In genomic region chr13:94548382-94549240, GRCh38 we compare ENCODE assay signal across 8 cellular contexts. TPM values are rescaled to one million over a fixed set of nuclear protein-coding genes. Genes with fewer than 3 reads are reported as not detected.
DNase-seq lines count a peak whose midpoint lies in the region; ATAC-seq and TF ChIP-seq lines count a peak whose summit lies in the region.

No MANE protein-coding gene starts in this region.

- DNase-seq in DMS153 treated with DMSO at 0.1 percent for 48 hours (lab: John Stamatoyannopoulos, UW; ENCODE audit: unreplicated experiment) (peak; percentile 71), PC-3 (peak; percentile 46), ascending aorta (ENCODE audit: low spot score in 2 of 2) (peak in 1 of 2 donors; percentile 10), iPS DF 19.7 (ENCODE audit: low read depth, low spot score) (peak; percentile 12), sigmoid colon (peak; percentile 78), GM19238 (ENCODE audit: insufficient read length, low spot score) (no peak)

- H3K4me1 ChIP-seq in PC-3 (ENCODE audit: insufficient read depth, low read length), result peaks cover 8% of the 10 kb centered on the region
- H3K4me1 ChIP-seq in ascending aorta, result peaks cover 2 to 5% of the 10 kb centered on the region in 2 donors
- peaks cover 0 to 18% (median 11%) of the 10 kb centered on the region in 4 donors for H3K4me1 ChIP-seq in sigmoid colon

- peak overlapping the region; percentile 85 for H3K4me3 ChIP-seq in PC-3 (ENCODE audit: low read length)
- peak overlapping the region; percentile 72 to 84 for H3K4me3 ChIP-seq in ascending aorta
- H3K4me3 ChIP-seq in sigmoid colon, result peak overlapping the region; percentile 67 to 71 (median 68)

- POLR2A ChIA-PET in PC-3 (lab: Charles Lee; ENCODE audit: unreplicated experiment), result interaction anchor here (0.7 kb wide), 1 partner anchor 54 kb away, joined by 4 read pairs; no protein-coding TSS in a partner anchor

- no peak for TF ChIP-seq POLR2A in sigmoid colon (IDR thresholded peaks at IDR 0.05)

- CTCF ChIA-PET in PC-3 (lab: Charles Lee), result no interaction called here

- 9 to 10% methylated on average over 25 of the region's 25 CpGs for WGBS in sigmoid colon, 2 donors

- peak overlapping the region; percentile 100 for H3K4me2 ChIP-seq in PC-3 (ENCODE audit: low read length)

- intact Hi-C loops in PC-3 (cut with micrococcal nuclease) (loop anchor here (2.0 to 5.0 kb wide), 3 partner anchors 52 to 164 kb away; partner anchors contain the start of genes GPR180 and SOX21), ascending aorta (cut with DNase I) (loop anchor here (1.0 to 10.0 kb wide), 2 partner anchors 48 to 1324 kb away; partner anchors contain the start of genes GPC6 and TGDS), sigmoid colon (cut with DNase I) (loop anchor here (2.0 kb wide), 1 partner anchor 52 kb away; the partner anchor contains the start of gene GPR180)

- ATAC-seq in GM19395 (IDR thresholded peaks at IDR 0.05; ENCODE audit: unreplicated experiment) (peak; percentile 68), HG03439 (IDR thresholded peaks at IDR 0.05; ENCODE audit: unreplicated experiment) (peak; percentile 73), PC-3 (peak; percentile 54)

- TF ChIP-seq CTCF in PC-3 (conservative IDR thresholded peaks at IDR 0.05; ENCODE audit: low read depth, low read length), result peak; percentile 38; the same call in 1 of the 2 replicates
- no peak for TF ChIP-seq CTCF in ascending aorta (IDR thresholded peaks at IDR 0.05)
- TF ChIP-seq CTCF in sigmoid colon (IDR thresholded peaks at IDR 0.05), result no peak

- BruUV-seq in PC-3 (replicated peaks; lab: Mats Ljungman, UMichigan), result no TSS peak

- H3K36me3 ChIP-seq in PC-3 (ENCODE audit: low read depth, low read length) (no peaks in the 10 kb centered on the region), ascending aorta (no peaks in the 10 kb centered on the region), sigmoid colon (no peaks in the 10 kb centered on the region)

- peak overlapping the region; percentile 97 for H2AFZ ChIP-seq in PC-3 (ENCODE audit: low read length)

- peak overlapping the region; percentile 58 for H3K27ac ChIP-seq in PC-3 (ENCODE audit: low read length)
- H3K27ac ChIP-seq in ascending aorta, result peak overlapping the region; percentile 96 to 99
- peak overlapping the region; percentile 92 to 97 (median 94) for H3K27ac ChIP-seq in sigmoid colon

- no peaks in the 10 kb centered on the region for H3F3A ChIP-seq in PC-3 (ENCODE audit: low read length, unreplicated experiment)

- H4K20me1 ChIP-seq in PC-3 (ENCODE audit: low read length), result no peaks in the 10 kb centered on the region

- H3K27me3 ChIP-seq in PC-3 (ENCODE audit: low read length), result no peaks in the 10 kb centered on the region
- H3K27me3 ChIP-seq in ascending aorta, result no peaks in the 10 kb centered on the region
- H3K27me3 ChIP-seq in sigmoid colon, result no peaks in the 10 kb centered on the region

- no peaks in the 10 kb centered on the region for H3K79me2 ChIP-seq in PC-3 (ENCODE audit: low read length)

- H3K9me3 ChIP-seq in PC-3 (ENCODE audit: low read length) (no peaks in the 10 kb centered on the region), ascending aorta (no peaks in the 10 kb centered on the region), sigmoid colon (no peaks in the 10 kb centered on the region)

- no peak for TF ChIP-seq EP300 in sigmoid colon (IDR thresholded peaks at IDR 0.05)

- no peaks in the 10 kb centered on the region for H3K9me2 ChIP-seq in PC-3 (replicated peaks; ENCODE audit: low read length)

- peak overlapping the region; percentile 75 for H3K9ac ChIP-seq in PC-3 (ENCODE audit: low read length)

RNA-seq across cellular contexts. Expression of gene TGDS, which starts 47.3 kb away (rescaled TPM):
- total RNA-seq in PC-3 (2014; rRNA removed) (8.5 and 9.0 TPM in 2 replicates), ascending aorta (22.6 TPM), sigmoid colon (10 to 100 TPM in 2 of 4 donors, 1 to 10 TPM in 2; 5.5 to 13.2 (median 9.7) TPM)
- polyA plus RNA-seq in sigmoid colon, result 10 to 100 TPM in 2 of 3 donors, 1 to 10 TPM in 1; 8.4 to 12.6 (median 10.9) TPM

RNA-seq across cellular contexts. Expression of gene GPR180, which starts 53.0 kb away (rescaled TPM):
- total RNA-seq in PC-3 (2014; rRNA removed), result 3.9 and 5.6 TPM in 2 replicates
- total RNA-seq in ascending aorta, result 2.3 TPM
- 1 to 10 TPM; 4.9 to 6.9 (median 6.4) TPM for total RNA-seq in sigmoid colon
- 1 to 10 TPM in 2 of 3 donors, under 1 TPM in 1; 0.69 to 1.8 (median 1.2) TPM for polyA plus RNA-seq in sigmoid colon
